7 cellular contexts compared by ENCODE assay signal in genomic region chr12:69985656-69986055, GRCh38.
DNase-seq lines count a peak whose midpoint lies in the region; ATAC-seq lines count a peak whose summit lies in the region.

No MANE protein-coding gene starts in this region.

- H3K4me3 Mint-ChIP-seq in stimulated activated effector memory CD8-positive, alpha-beta T cell treated with anti-CD3 and anti-CD28 coated beads, Interleukin-12 subunit alpha, Interleukin-12 subunit beta, amount 100 ng/mL, for 72 hours: no peak overlapping the region

- H3K36me3 ChIP-seq in H7 (replicated peaks; ENCODE audit: control insufficient read depth, insufficient read depth, low read length): no peaks in the 10 kb centered on the region

- H3K27ac Mint-ChIP-seq in stimulated activated effector memory CD8-positive, alpha-beta T cell treated with anti-CD3 and anti-CD28 coated beads, Interleukin-12 subunit alpha, Interleukin-12 subunit beta, amount 100 ng/mL, for 72 hours: no peak overlapping the region

- no peaks in the 10 kb centered on the region for H3K4me1 Mint-ChIP-seq in stimulated activated effector memory CD8-positive, alpha-beta T cell treated with anti-CD3 and anti-CD28 coated beads, Interleukin-12 subunit alpha, Interleukin-12 subunit beta, amount 100 ng/mL, for 72 hours

- H3K36me3 Mint-ChIP-seq in stimulated activated effector memory CD8-positive, alpha-beta T cell treated with anti-CD3 and anti-CD28 coated beads, Interleukin-12 subunit alpha, Interleukin-12 subunit beta, amount 100 ng/mL, for 72 hours: no peaks in the 10 kb centered on the region

- DNase-seq in H7 (peak; percentile 56), NAMALWA (ENCODE audit: low spot score) (peak; percentile 53), iPS DF 4.7 (ENCODE audit: extremely low read depth, low spot score) (peak; percentile 36), GOT3 (lab: John Stamatoyannopoulos, UW) (no peak), COLO829 (ENCODE audit: low spot score) (no peak)
- DNase-seq in stimulated activated effector memory CD8-positive, alpha-beta T cell treated with anti-CD3 and anti-CD28 coated beads, Interleukin-12 subunit alpha, Interleukin-12 subunit beta, amount 100 ng/mL, for 72 hours (ENCODE audit: low spot score in 2 of 2): no peak

- H3K4me3 ChIP-seq in H7 (ENCODE audit: insufficient read depth, low read depth, low read length): no peak overlapping the region

- peak; percentile 83 for ATAC-seq in GM18498 (IDR thresholded peaks at IDR 0.05; ENCODE audit: unreplicated experiment)
- ATAC-seq in stimulated activated effector memory CD8-positive, alpha-beta T cell treated with anti-CD3 and anti-CD28 coated beads, Interleukin-12 subunit alpha, Interleukin-12 subunit beta, amount 100 ng/mL, for 72 hours: no peak

- no peaks in the 10 kb centered on the region for H3K9me3 Mint-ChIP-seq in stimulated activated effector memory CD8-positive, alpha-beta T cell treated with anti-CD3 and anti-CD28 coated beads, Interleukin-12 subunit alpha, Interleukin-12 subunit beta, amount 100 ng/mL, for 72 hours

- no peaks in the 10 kb centered on the region for H3K27me3 ChIP-seq in H7 (ENCODE audit: control insufficient read depth, insufficient read depth, low read length)

Comparison
In these comparisons a context has a peak if more than half of its experiments do, and no peak if none do; other contexts are left out.
1. DNase-seq: peak in H7 (single experiment), NAMALWA (single experiment) and iPS DF 4.7 (single experiment); none in stimulated activated effector memory CD8-positive, alpha-beta T cell treated with anti-CD3 and anti-CD28 coated beads, Interleukin-12 subunit alpha, Interleukin-12 subunit beta, amount 100 ng/mL, for 72 hours (0 of 2), GOT3 (single experiment) and COLO829 (single experiment).